In genomic region chr5:3020426-3020825, GRCh38 we compare ENCODE assay signal across 1 cellular context.
TF ChIP-seq lines count a peak whose summit lies in the region.

No MANE protein-coding gene starts in this region.

TF ChIP-seq in GM23338, 12 proteins besides CTCF, POLR2A, EP300 and RAD21 (continued from another document):
- TF ChIP-seq CREB1 (CRISPR knock-in tag; IDR thresholded peaks at IDR 0.05; ENCODE audit: low read depth) (no peak), NANOG (IDR thresholded peaks at IDR 0.05; ENCODE audit: borderline replicate concordance) (no peak), JUNB (IDR thresholded peaks at IDR 0.05; ENCODE audit: unreplicated experiment) (no peak)
